In genomic region chr7:94649313-94649924, GRCh38 we compare ENCODE assay signal across 1 cellular context.
TF ChIP-seq lines count a peak whose summit lies in the region.

No MANE protein-coding gene starts in this region.

TF ChIP-seq in GM12878, 131 proteins besides CTCF, POLR2A, EP300 and RAD21 (continued from another document):
- TF ChIP-seq IRF5 (IDR thresholded peaks at IDR 0.05; ENCODE audit: borderline replicate concordance) (no peak), ATF7 (IDR thresholded peaks at IDR 0.05; ENCODE audit: low read depth) (peak; percentile 67), MAX (IDR thresholded peaks at IDR 0.05; ENCODE audit: low read depth, low read length) (no peak), TARDBP (IDR thresholded peaks at IDR 0.05; ENCODE audit: borderline replicate concordance) (no peak), PRDM15 (CRISPR knock-in tag; IDR thresholded peaks at IDR 0.05) (no peak), KDM1A (IDR thresholded peaks at IDR 0.05; ENCODE audit: borderline replicate concordance) (no peak), SMAD5 (IDR thresholded peaks at IDR 0.05; ENCODE audit: low read depth) (no peak), JUND (IDR thresholded peaks at IDR 0.05; ENCODE audit: low read depth, low read length) (peak; percentile 50; the same call in 1 of the 2 replicates), ZBED1 (IDR thresholded peaks at IDR 0.05; ENCODE audit: borderline replicate concordance) (peak; percentile 73; the same call in 1 of the 2 replicates), ZNF217 (IDR thresholded peaks at IDR 0.05) (peak; percentile 72; the same call in 1 of the 2 replicates), SKIL (IDR thresholded peaks at IDR 0.05; ENCODE audit: low read depth, poor library complexity, severe bottlenecking) (peak; percentile 53), NBN (IDR thresholded peaks at IDR 0.05) (0 out of 2 replicates have a peak, but pooled peaks have one; percentile 30), MEF2A (IDR thresholded peaks at IDR 0.05; ENCODE audit: insufficient read depth, low read depth, low read length) (0 out of 2 replicates have a peak, but pooled peaks have one; percentile 47), NRF1 (conservative IDR thresholded peaks at IDR 0.05; ENCODE audit: low read depth, low read length) (no peak)
